ENCODE assay signal across 8 cellular contexts in genomic region chr16:89721644-89722391, GRCh38. TPM values are rescaled to one million over a fixed set of nuclear protein-coding genes. Genes with fewer than 3 reads are reported as not detected.
DNase-seq lines count a peak whose midpoint lies in the region; ATAC-seq lines count a peak whose summit lies in the region.

No MANE protein-coding gene starts in this region.

- ATAC-seq in GM21447 (IDR thresholded peaks at IDR 0.05; ENCODE audit: unreplicated experiment): peak; percentile 36
- ATAC-seq in activated CD4-positive, CD25-positive, alpha-beta regulatory T cell treated with anti-CD3 and anti-CD28 coated beads, Interleukin-2, amount 50 U/mL, for 24 hours: peak; percentile 28 to 42
- ATAC-seq in left lobe of liver: peak; percentile 33

- in situ Hi-C loops in G401 (cut with HindIII; ENCODE audit: low sequenced_read_pairs): no loop called here

- DNase-seq in DMS114 treated with DMSO at 0.1 percent for 48 hours (lab: John Stamatoyannopoulos, UW; ENCODE audit: unreplicated experiment) (peak; percentile 27), KG1 (lab: John Stamatoyannopoulos, UW) (peak; percentile 83), cerebellum (ENCODE audit: low spot score) (peak; percentile 29), left lobe of liver (ENCODE audit: low spot score) (peak; percentile 77), G401 (ENCODE audit: low spot score) (no peak)
- DNase-seq in stimulated activated CD4-positive, alpha-beta T cell treated with anti-CD3 and anti-CD28 coated beads, TNF-alpha, amount 100 ng/mL, for 4 hours (ENCODE audit: low read depth in 3 of 3): peak; percentile 63 to 83 (median 77)

RNA-seq across cellular contexts. Expression of gene ZNF276, which starts 0.5 kb away (rescaled TPM):
- total RNA-seq in cerebellum (19.4 TPM), left lobe of liver (13.2 TPM)
- 7.8 and 19.9 TPM in 2 replicates for total RNA-seq in G401 (2014; rRNA removed; shearing (Covaris generic))

RNA-seq across cellular contexts. Expression of gene VPS9D1, which starts 1.1 kb away (rescaled TPM):
- total RNA-seq in cerebellum (11.1 TPM), left lobe of liver (15.0 TPM)
- total RNA-seq in G401 (2014; rRNA removed; shearing (Covaris generic)): 7.3 and 7.6 TPM in 2 replicates

RNA-seq across cellular contexts. Expression of gene SPATA2L, which starts 20.3 kb away (rescaled TPM):
- total RNA-seq in cerebellum (10.6 TPM), left lobe of liver (13.8 TPM)
- total RNA-seq in G401 (2014; rRNA removed; shearing (Covaris generic)): 94.8 and 114 TPM in 2 replicates

RNA-seq across cellular contexts. Expression of gene CDK10, which starts 35.3 kb away (rescaled TPM):
- total RNA-seq in cerebellum (31.1 TPM), left lobe of liver (69.1 TPM)
- 57.2 and 58.8 TPM in 2 replicates for total RNA-seq in G401 (2014; rRNA removed; shearing (Covaris generic))
